6 cellular contexts compared by ENCODE assay signal in the genomic region with DNA sequence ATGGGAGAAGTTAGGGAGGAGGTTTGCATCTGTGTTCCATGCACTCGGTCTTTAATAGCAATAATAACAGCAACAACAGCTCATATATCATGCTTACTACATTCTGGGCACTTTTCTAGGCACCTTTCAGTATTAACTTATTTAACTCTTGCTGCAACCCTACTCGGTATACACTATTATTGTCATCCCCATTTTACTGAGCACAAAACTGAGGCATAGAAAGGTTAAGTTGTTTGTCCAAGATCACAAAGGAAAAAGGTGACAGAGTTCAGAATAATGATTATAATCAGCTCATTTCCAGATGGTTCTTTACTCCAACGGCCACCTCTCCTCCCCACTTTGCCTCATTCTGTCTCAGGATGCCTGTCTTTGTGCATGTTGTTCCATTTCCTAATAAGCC.
"Had no signal": no experiment of that assay in that cellular context is flagged by ENCODE, and none has a peak within 500 bp of the region (broad histone marks: within the 10 kb centered on the region; RNA-seq: fewer than 3 reads in every experiment).

No MANE protein-coding gene starts in this region.

- H3K4me2 ChIP-seq: KMS-11 had no signal

- FAIRE-seq: HTR-8/SVneo had no signal

- DNase-seq: IMR-90, KBM-7, KG1 had no signal

- H3K27ac ChIP-seq: HL-60, KMS-11 had no signal

- H3K9ac ChIP-seq: KMS-11 had no signal
